ENCODE assay signal across 19 cellular contexts in the genomic region with DNA sequence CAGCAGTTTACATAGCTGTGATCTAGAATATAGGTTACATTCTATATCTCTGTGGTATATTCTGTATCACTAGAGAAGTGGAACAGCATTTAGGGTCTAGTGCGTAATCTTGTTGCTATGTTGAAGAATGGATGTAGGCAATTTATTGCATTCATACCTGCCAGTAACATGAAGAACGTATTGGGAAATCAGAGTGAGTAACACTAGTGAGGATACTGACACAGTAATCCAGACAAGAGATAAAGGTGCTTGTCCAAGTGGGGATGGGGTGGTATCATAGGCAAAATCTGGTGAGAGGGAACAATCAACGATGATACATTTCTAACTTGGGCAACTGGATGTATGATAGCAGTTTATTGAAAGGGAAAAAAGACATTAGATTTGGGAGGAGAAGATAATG. TPM values are rescaled to one million over a fixed set of nuclear protein-coding genes. Genes with fewer than 3 reads are reported as not detected.
A peak's percentile ranks its signal among the peaks of the same experiment; 100 is the strongest.
DNase-seq lines count a peak whose midpoint lies in the region; ATAC-seq and TF ChIP-seq lines count a peak whose summit lies in the region.
"Had no signal": no experiment of that assay in that cellular context is flagged by ENCODE, and none has a peak within 500 bp of the region (broad histone marks: within the 10 kb centered on the region; RNA-seq: fewer than 3 reads in every experiment).

No MANE protein-coding gene starts in this region.

- no peaks in the 10 kb centered on the region for H3K27me3 Mint-ChIP-seq in activated T-cell treated with anti-CD3 and anti-CD28 coated beads, Interleukin-2, amount 50 U/mL, for 72 hours (ENCODE audit: low read depth)
- H3K27me3 Mint-ChIP-seq in T-helper 17 cell (no peaks in the 10 kb centered on the region), memory B cell (no peaks in the 10 kb centered on the region)

- peak overlapping the region; percentile 28 to 41 for H3K4me3 Mint-ChIP-seq in activated T-cell treated with anti-CD3 and anti-CD28 coated beads, Interleukin-2, amount 50 U/mL, for 72 hours
- H3K4me3 Mint-ChIP-seq in T-helper 17 cell (peak overlapping the region; percentile 73), memory B cell (no peak overlapping the region)
- H3K4me3 Mint-ChIP-seq in stimulated activated effector memory CD8-positive, alpha-beta T cell treated with anti-CD3 and anti-CD28 coated beads, Interleukin-12 subunit alpha, Interleukin-12 subunit beta, amount 100 ng/mL, for 72 hours, result peak overlapping the region; percentile 3

- H3K4me1 Mint-ChIP-seq in activated T-cell treated with anti-CD3 and anti-CD28 coated beads, Interleukin-2, amount 50 U/mL, for 72 hours (ENCODE audit: low read depth), result peaks cover 83% of the 10 kb centered on the region
- peaks cover 60% of the 10 kb centered on the region for H3K4me1 Mint-ChIP-seq in T-helper 17 cell
- peaks cover 35% of the 10 kb centered on the region for H3K4me1 Mint-ChIP-seq in memory B cell
- peaks cover 61% of the 10 kb centered on the region for H3K4me1 Mint-ChIP-seq in stimulated activated effector memory CD8-positive, alpha-beta T cell treated with anti-CD3 and anti-CD28 coated beads, Interleukin-12 subunit alpha, Interleukin-12 subunit beta, amount 100 ng/mL, for 72 hours

- no peaks in the 10 kb centered on the region for H3K9me3 Mint-ChIP-seq in activated T-cell treated with anti-CD3 and anti-CD28 coated beads, Interleukin-2, amount 50 U/mL, for 72 hours
- H3K9me3 Mint-ChIP-seq in memory B cell, result no peaks in the 10 kb centered on the region
- H3K9me3 Mint-ChIP-seq in stimulated activated effector memory CD8-positive, alpha-beta T cell treated with anti-CD3 and anti-CD28 coated beads, Interleukin-12 subunit alpha, Interleukin-12 subunit beta, amount 100 ng/mL, for 72 hours, result no peaks in the 10 kb centered on the region

- no peak for DNase-seq in activated T-cell treated with anti-CD3 and anti-CD28 coated beads, Interleukin-2, amount 50 U/mL, for 72 hours
- DNase-seq in activated T-cell treated with anti-CD3 and anti-CD28 coated beads for 4 hours (no peak), T-helper 17 cell (no peak), memory B cell (ENCODE audit: low spot score in 2 of 2) (no peak), midbrain (lab: John Stamatoyannopoulos, UW) (no peak), GM19238 (ENCODE audit: insufficient read length, low spot score) (no peak)
- DNase-seq in stimulated activated effector memory CD8-positive, alpha-beta T cell treated with anti-CD3 and anti-CD28 coated beads, Interleukin-12 subunit alpha, Interleukin-12 subunit beta, amount 100 ng/mL, for 72 hours (ENCODE audit: low spot score in 2 of 2), result no peak
- DNase-seq: C1 segment of cervical spinal cord; Caco-2; DMS53; GM23248; NCI-H1048; NCI-H146; NCI-H2081 treated with DMSO at 0.1 percent for 48 hours; NCI-H526 treated with DMSO at 0.1 percent for 48 hours; NK-92 treated with Interleukin-12 subunit alpha and Interleukin-12 subunit beta, amount 100 ng/mL, for 24 hours; SJCRH30 had no signal

- peak overlapping the region; percentile 0 for H3K27ac Mint-ChIP-seq in activated T-cell treated with anti-CD3 and anti-CD28 coated beads, Interleukin-2, amount 50 U/mL, for 72 hours
- H3K27ac Mint-ChIP-seq in T-helper 17 cell (peak overlapping the region; percentile 84), memory B cell (peak overlapping the region; percentile 28)
- no peak overlapping the region for H3K27ac Mint-ChIP-seq in stimulated activated effector memory CD8-positive, alpha-beta T cell treated with anti-CD3 and anti-CD28 coated beads, Interleukin-12 subunit alpha, Interleukin-12 subunit beta, amount 100 ng/mL, for 72 hours

- no peaks in the 10 kb centered on the region for H3K9me3 ChIP-seq in T-helper 17 cell (ENCODE audit: control insufficient read depth, low read length, poor library complexity, severe bottlenecking)
- H3K9me3 ChIP-seq: Caco-2, SJCRH30 had no signal

- no peak for ATAC-seq in activated T-cell treated with anti-CD3 and anti-CD28 coated beads, Interleukin-2, amount 50 U/mL, for 72 hours (replicated peaks in 1 of 2)
- ATAC-seq in T-helper 17 cell (no peak), memory B cell (ENCODE audit: low read depth) (no peak), GM18505 (IDR thresholded peaks at IDR 0.05; ENCODE audit: unreplicated experiment) (no peak)
- no peak for ATAC-seq in stimulated activated effector memory CD8-positive, alpha-beta T cell treated with anti-CD3 and anti-CD28 coated beads, Interleukin-12 subunit alpha, Interleukin-12 subunit beta, amount 100 ng/mL, for 72 hours
- ATAC-seq: HCT116 had no signal

- no peaks in the 10 kb centered on the region for H3K36me3 Mint-ChIP-seq in activated T-cell treated with anti-CD3 and anti-CD28 coated beads, Interleukin-2, amount 50 U/mL, for 72 hours (ENCODE audit: insufficient read depth in 2 of 2)
- H3K36me3 Mint-ChIP-seq in T-helper 17 cell (ENCODE audit: low read depth), result peaks cover 6% of the 10 kb centered on the region
- H3K36me3 Mint-ChIP-seq in memory B cell, result peaks cover 7% of the 10 kb centered on the region
- no peaks in the 10 kb centered on the region for H3K36me3 Mint-ChIP-seq in stimulated activated effector memory CD8-positive, alpha-beta T cell treated with anti-CD3 and anti-CD28 coated beads, Interleukin-12 subunit alpha, Interleukin-12 subunit beta, amount 100 ng/mL, for 72 hours

- TF ChIP-seq POLR2A in GM18505 (IDR thresholded peaks at IDR 0.05; ENCODE audit: borderline replicate concordance, extremely low read depth, insufficient read depth, insufficient read length), result no peak

RNA-seq across cellular contexts. Expression of gene PPP2R5A, which starts 9.8 kb away (rescaled TPM):
- 10 to 100 TPM; 43.7 to 52.0 TPM for total RNA-seq in activated T-cell treated with anti-CD3 and anti-CD28 coated beads, Interleukin-2, amount 50 U/mL, for 72 hours
- total RNA-seq in T-helper 17 cell, result 10 to 100 TPM; 52.1 to 52.4 TPM
